Comparison of ENCODE assay signal across 8 cellular contexts in genomic region chr13:60163525-60164471, GRCh38. TPM values are rescaled to one million over a fixed set of nuclear protein-coding genes. Genes with fewer than 3 reads are reported as not detected.
DNase-seq lines count a peak whose midpoint lies in the region; ATAC-seq and TF ChIP-seq lines count a peak whose summit lies in the region.

TSS of gene DIAPH3 (minus strand) at chr13:60163928. CDS start at chr13:60163766, 162 bp downstream.

- H3K36me3 ChIP-seq in adipocyte (ENCODE audit: control insufficient read depth, insufficient read depth, low read length, severe bottlenecking) (no peaks in the 10 kb centered on the region), cardiac muscle cell (no peaks in the 10 kb centered on the region), trophoblast cell (ENCODE audit: control insufficient read depth in 1 of 2, insufficient read depth in 2 of 2, low read length in 2 of 2) (peaks cover 0 to 2% of the 10 kb centered on the region in 2 experiments)

- H3K79me2 ChIP-seq in trophoblast cell (ENCODE audit: control insufficient read depth, insufficient read depth, low read length, poor library complexity): peaks cover 10% of the 10 kb centered on the region

- H4K8ac ChIP-seq in trophoblast cell (ENCODE audit: low read depth, low read length): peak within 1 kb of the TSS; percentile 81

- H3K4me1 ChIP-seq in adipocyte (ENCODE audit: control insufficient read depth, insufficient read depth, low read length): peaks cover 19% of the 10 kb centered on the region
- H3K4me1 ChIP-seq in cardiac muscle cell (ENCODE audit: low read depth): peaks cover 21% of the 10 kb centered on the region
- H3K4me1 ChIP-seq in trophoblast cell (ENCODE audit: control insufficient read depth in 1 of 2, insufficient read depth in 2 of 2, low read length in 2 of 2): peaks cover 4% of the 10 kb centered on the region in 2 experiments

- H3K9ac ChIP-seq in adipocyte (ENCODE audit: low read length) (peak within 1 kb of the TSS; percentile 97), trophoblast cell (ENCODE audit: low read length) (peak within 1 kb of the TSS; percentile 97)

- H3K9me3 ChIP-seq in adipocyte (ENCODE audit: control insufficient read depth, low read length) (peaks cover 2% of the 10 kb centered on the region), cardiac muscle cell (ENCODE audit: low read depth) (no peaks in the 10 kb centered on the region), trophoblast cell (ENCODE audit: insufficient read depth, low read depth, low read length) (no peaks in the 10 kb centered on the region)

- no peak within 1 kb of the TSS for H2BK12ac ChIP-seq in trophoblast cell (ENCODE audit: low read length)

- peak within 1 kb of the TSS; percentile 67 for H2AK5ac ChIP-seq in trophoblast cell (ENCODE audit: low read length)

- no CpG with 5 or more reads among the region's 62 CpGs for WGBS in trophoblast cell (ENCODE audit: extremely low coverage, insufficient coverage, insufficient read length)

- H2BK120ac ChIP-seq in trophoblast cell (ENCODE audit: insufficient read depth, low read length, poor library complexity): peak within 1 kb of the TSS; percentile 65

- peak within 1 kb of the TSS; percentile 79 for H2BK5ac ChIP-seq in trophoblast cell (ENCODE audit: low read depth, low read length, poor library complexity)

- H3K27me3 ChIP-seq in adipocyte (replicated peaks; ENCODE audit: control insufficient read depth, insufficient read depth, low read length) (no peaks in the 10 kb centered on the region), cardiac muscle cell (no peaks in the 10 kb centered on the region), trophoblast cell (ENCODE audit: insufficient read depth, low read length) (no peaks in the 10 kb centered on the region)

- peak within 1 kb of the TSS; percentile 88 for H4K91ac ChIP-seq in trophoblast cell (ENCODE audit: low read depth, low read length)

- DNase-seq in NCI-H1436 (lab: John Stamatoyannopoulos, UW) (peak; percentile 75), T follicular helper cell (ENCODE audit: low read depth) (peak; percentile 85), adipocyte (ENCODE audit: low read depth) (peak; percentile 99), cardiac muscle cell (ENCODE audit: low read depth in 1 of 2, low spot score in 1 of 2) (peak; percentile 97), trophoblast cell (peak; percentile 97 to 98), type B pancreatic cell (ENCODE audit: extremely low spot score, unreplicated experiment) (peak; percentile 96)

- no peak within 1 kb of the TSS for H3K23ac ChIP-seq in trophoblast cell (ENCODE audit: low read length)

- H3K27me3 Mint-ChIP-seq in type B pancreatic cell: no peaks in the 10 kb centered on the region

- H3K9me3 Mint-ChIP-seq in type B pancreatic cell: peaks cover 5% of the 10 kb centered on the region

- H3K27ac ChIP-seq in cardiac muscle cell: peak within 1 kb of the TSS; percentile 98
- peak within 1 kb of the TSS; percentile 89 for H3K27ac ChIP-seq in trophoblast cell (ENCODE audit: low read depth, low read length)

- TF ChIP-seq CTCF in GM12875 (IDR thresholded peaks at IDR 0.05; ENCODE audit: borderline replicate concordance, insufficient read depth, low read depth, low read length) (0 out of 2 replicates have a peak, but pooled peaks have one; percentile 2), cardiac muscle cell (IDR thresholded peaks at IDR 0.05; ENCODE audit: low read depth, low read length) (no peak), type B pancreatic cell (conservative IDR thresholded peaks at IDR 0.05) (no peak)

- ATAC-seq in HG02798 (IDR thresholded peaks at IDR 0.05; ENCODE audit: poor library complexity, unreplicated experiment): peak; percentile 100

- H3K27ac Mint-ChIP-seq in type B pancreatic cell: peak within 1 kb of the TSS; percentile 96

- peak within 1 kb of the TSS; percentile 89 for H3K4me2 ChIP-seq in trophoblast cell (ENCODE audit: low read length)

- peaks cover 8% of the 10 kb centered on the region for H3K79me1 ChIP-seq in trophoblast cell (ENCODE audit: low read length)

- peak within 1 kb of the TSS; percentile 96 for H3K4me3 ChIP-seq in GM12875 (ENCODE audit: low read depth, low read length)
- peak within 1 kb of the TSS; percentile 97 for H3K4me3 ChIP-seq in adipocyte (ENCODE audit: low read length)
- H3K4me3 ChIP-seq in cardiac muscle cell: peak within 1 kb of the TSS; percentile 59
- peak within 1 kb of the TSS; percentile 92 for H3K4me3 ChIP-seq in trophoblast cell (ENCODE audit: low read depth, low read length)

- peak within 1 kb of the TSS; percentile 71 for H3K18ac ChIP-seq in trophoblast cell (ENCODE audit: low read length)

- H2AFZ ChIP-seq in trophoblast cell (ENCODE audit: insufficient read depth, low read length, poor library complexity): peak within 1 kb of the TSS; percentile 75

- H3K36me3 Mint-ChIP-seq in type B pancreatic cell: peaks cover 13% of the 10 kb centered on the region

- peak within 1 kb of the TSS; percentile 86 for H4K12ac ChIP-seq in trophoblast cell (ENCODE audit: low read depth, low read length)

- H3K4me1 Mint-ChIP-seq in type B pancreatic cell (ENCODE audit: unreplicated experiment): peaks cover 31% of the 10 kb centered on the region

- peak within 1 kb of the TSS; percentile 85 for H3K14ac ChIP-seq in trophoblast cell (ENCODE audit: low read length)

- H3K4me3 Mint-ChIP-seq in type B pancreatic cell: peak within 1 kb of the TSS; percentile 98

- peak within 1 kb of the TSS; percentile 87 for H3K4ac ChIP-seq in trophoblast cell (ENCODE audit: low read depth, low read length)

RNA-seq across cellular contexts. Expression of gene DIAPH3, which starts in this region (rescaled TPM):
- total RNA-seq in cardiac muscle cell (2.6 and 5.2 TPM in 2 replicates), type B pancreatic cell (ENCODE audit: low replicate concordance) (8.6 and 16.9 TPM in 2 replicates)
- 2.9 and 4.8 TPM in 2 replicates for polyA plus RNA-seq in cardiac muscle cell
- polyA plus RNA-seq in trophoblast cell (2013): 19.2 and 19.5 TPM in 2 replicates

Comparison
In these comparisons a context has a peak if more than half of its experiments do, and no peak if none do; other contexts are left out.
1. Peak in every context shown above with its lines: DNase-seq, ATAC-seq, H3K4me3 ChIP-seq and H3K27ac ChIP-seq.